8 cellular contexts compared by ENCODE assay signal in the genomic region with DNA sequence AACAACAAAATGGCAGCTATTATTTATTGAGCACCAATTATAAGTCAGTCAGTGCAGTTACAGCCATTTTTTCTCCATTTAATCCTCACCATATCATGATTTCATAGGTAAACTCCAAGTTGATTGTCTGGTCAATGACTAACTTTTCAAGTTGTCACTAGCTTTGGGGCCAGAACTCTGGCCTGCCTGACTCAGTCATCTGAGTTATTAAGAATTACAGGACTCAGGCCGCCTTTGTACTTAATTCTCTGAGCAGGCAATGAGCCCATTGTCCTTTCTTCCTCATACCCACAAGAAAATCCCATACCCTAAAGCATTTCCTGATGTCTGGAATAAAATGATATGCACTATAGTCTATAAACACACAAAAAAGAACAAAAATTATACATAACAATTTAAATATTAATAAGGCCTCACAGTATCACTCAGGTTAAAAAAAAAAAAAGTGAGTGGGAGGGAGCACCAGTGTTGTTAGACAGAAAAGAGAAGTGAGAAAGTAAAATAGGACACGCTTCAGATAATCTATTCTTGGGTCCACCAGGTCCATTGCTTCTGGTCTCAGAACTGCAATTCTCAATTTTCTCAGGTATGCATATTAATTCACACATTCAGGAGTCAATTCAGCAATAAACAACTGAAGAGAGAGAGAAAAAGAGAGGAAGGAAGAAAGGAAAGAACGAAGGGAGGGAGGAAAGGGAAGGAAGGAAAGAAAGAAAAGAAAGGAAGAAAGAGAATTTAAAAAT.
DNase-seq lines count a peak whose midpoint lies in the region; ATAC-seq and FAIRE-seq lines count a peak whose summit lies in the region.
"Had no signal": no experiment of that assay in that cellular context is flagged by ENCODE, and none has a peak within 500 bp of the region (broad histone marks: within the 10 kb centered on the region; RNA-seq: fewer than 3 reads in every experiment).

No MANE protein-coding gene starts in this region.

- no peaks in the 10 kb centered on the region for H3K9me3 Mint-ChIP-seq in CD4-positive, alpha-beta memory T cell

- H3K27ac Mint-ChIP-seq in CD4-positive, alpha-beta memory T cell: peak overlapping the region in 1 of 7 donors; percentile 70

- CTCF ChIA-PET in CD4-positive, alpha-beta memory T cell (lab: Charles Lee; ENCODE audit: partially characterized antibody): no interaction called here

- ATAC-seq in HG02678 (IDR thresholded peaks at IDR 0.05; ENCODE audit: unreplicated experiment) (peak; percentile 85), Right ventricle myocardium inferior (no peak)

- H3K36me3 Mint-ChIP-seq in CD4-positive, alpha-beta memory T cell: peaks cover 2 to 6% of the 10 kb centered on the region in 2 donors

- H3K4me1 ChIP-seq in CD4-positive, alpha-beta memory T cell (ENCODE audit: insufficient read depth, low read length): peaks cover 14% of the 10 kb centered on the region

- POLR2A ChIA-PET in CD4-positive, alpha-beta memory T cell (lab: Charles Lee; ENCODE audit: partially characterized antibody): no interaction called here

- FAIRE-seq in GM19239 (lab: Jason Lieb, UNC): peak; percentile 97
- FAIRE-seq: islet of Langerhans had no signal

- no peak overlapping the region for H3K27ac ChIP-seq in CD4-positive, alpha-beta memory T cell (ENCODE audit: low read depth, low read length)

- no peaks in the 10 kb centered on the region for H3K9me3 ChIP-seq in CD4-positive, alpha-beta memory T cell (ENCODE audit: control insufficient read depth in 1 of 2, low read length in 2 of 2)

- DNase-seq in GM19239 (ENCODE audit: insufficient read length, low spot score) (peak; percentile 15), NAMALWA (ENCODE audit: low spot score) (peak; percentile 67), pons (ENCODE audit: low spot score) (peak; percentile 15), Right ventricle myocardium inferior (ENCODE audit: missing footprints) (no peak), iPS-NIHi7 (ENCODE audit: extremely low spot score) (no peak)
- no peak for DNase-seq in CD4-positive, alpha-beta memory T cell

- no peak overlapping the region for H3K4me3 ChIP-seq in CD4-positive, alpha-beta memory T cell (ENCODE audit: low read length in 2 of 2)

- H3K4me3 Mint-ChIP-seq in CD4-positive, alpha-beta memory T cell: no peak overlapping the region

- H3K4me1 Mint-ChIP-seq in CD4-positive, alpha-beta memory T cell: peaks cover 0 to 6% (median 4%) of the 10 kb centered on the region in 4 donors

- no peaks in the 10 kb centered on the region for H3K36me3 ChIP-seq in CD4-positive, alpha-beta memory T cell (ENCODE audit: insufficient read depth, low read length)

- no peaks in the 10 kb centered on the region for H3K27me3 Mint-ChIP-seq in CD4-positive, alpha-beta memory T cell

- no peaks in the 10 kb centered on the region for H3K27me3 ChIP-seq in CD4-positive, alpha-beta memory T cell (ENCODE audit: insufficient read depth, low read length)

- intact Hi-C loops in Right ventricle myocardium inferior (cut with DNase I): no loop called here
- intact Hi-C loops in CD4-positive, alpha-beta memory T cell (cut with micrococcal nuclease): loop anchor here (10.0 kb wide), 1 partner anchor 196 kb away; no protein-coding TSS in a partner anchor

Comparison
In these comparisons a context has a peak if more than half of its experiments do, and no peak if none do; other contexts are left out.
1. DNase-seq: peak in GM19239 (single experiment), NAMALWA (single experiment) and pons (single experiment); none in Right ventricle myocardium inferior (single experiment), CD4-positive, alpha-beta memory T cell (0 of 5) and iPS-NIHi7 (single experiment).